Comparison of ENCODE assay signal across 29 cellular contexts in the genomic region with DNA sequence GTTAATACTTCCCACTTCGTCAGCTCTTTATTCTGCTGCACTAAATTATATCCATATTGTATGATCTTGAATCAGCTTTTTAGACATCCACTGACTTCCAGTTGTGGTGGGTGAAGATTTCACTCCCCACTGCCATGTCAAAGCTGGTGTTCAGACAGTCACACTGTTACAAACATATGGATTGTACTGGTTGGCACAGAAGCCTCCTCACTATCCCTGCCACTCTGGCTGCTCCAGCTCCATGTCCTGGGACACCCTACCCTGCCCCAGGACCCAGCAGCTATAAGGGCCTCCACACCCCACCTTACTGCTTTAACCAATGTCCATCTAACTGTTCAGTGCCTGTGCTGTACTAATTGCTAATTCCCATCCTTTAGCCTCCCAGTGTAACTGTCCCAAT.
"Had no signal": no experiment of that assay in that cellular context is flagged by ENCODE, and none has a peak within 500 bp of the region (broad histone marks: within the 10 kb centered on the region; RNA-seq: fewer than 3 reads in every experiment).

No MANE protein-coding gene starts in this region.

- H3K4me1 Mint-ChIP-seq: WTC11 had no signal

- ATAC-seq: activated T-cell treated with anti-CD3 and anti-CD28 coated beads, Interleukin-2, amount 50 U/mL, for 4 hours; activated T-helper 17 cell treated with anti-CD3 and anti-CD28 coated beads, Interleukin-2, amount 50 U/mL, for 72 hours; body of pancreas; PC-3; SK-N-SH treated with all-trans-retinoic acid at 6 μM for 48 hours; WTC11 had no signal

- H3K27ac Mint-ChIP-seq: activated naive CD4-positive, alpha-beta T cell treated with anti-CD3 and anti-CD28 coated beads, Interleukin-2, amount 10 ng/mL, durations not matched to agents 7 days and 5 days; activated T-helper 17 cell treated with anti-CD3 and anti-CD28 coated beads, Interleukin-2, amount 50 U/mL, for 72 hours; WTC11 had no signal

- H3K27me3 Mint-ChIP-seq: activated naive CD4-positive, alpha-beta T cell treated with anti-CD3 and anti-CD28 coated beads, Interleukin-2, amount 10 ng/mL, durations not matched to agents 7 days and 5 days; activated T-helper 17 cell treated with anti-CD3 and anti-CD28 coated beads, Interleukin-2, amount 50 U/mL, for 72 hours had no signal

- H3K4me3 ChIP-seq: ascending aorta, body of pancreas, coronary artery, MG63, SJSA1 had no signal

- H3K27ac ChIP-seq: ascending aorta, body of pancreas, coronary artery, SJSA1 had no signal

- H3K36me3 ChIP-seq: ascending aorta had no signal

- H3K27me3 ChIP-seq: ascending aorta, body of pancreas, MG63, SJSA1 had no signal

- H3K9me3 Mint-ChIP-seq: activated naive CD4-positive, alpha-beta T cell treated with anti-CD3 and anti-CD28 coated beads, Interleukin-2, amount 10 ng/mL, durations not matched to agents 7 days and 5 days; activated T-cell treated with anti-CD3 and anti-CD28 coated beads, Interleukin-2, amount 50 U/mL, for 4 hours; activated T-helper 17 cell treated with anti-CD3 and anti-CD28 coated beads, Interleukin-2, amount 50 U/mL, for 72 hours had no signal

- H3K4me3 Mint-ChIP-seq: activated naive CD4-positive, alpha-beta T cell treated with anti-CD3 and anti-CD28 coated beads, Interleukin-2, amount 10 ng/mL, durations not matched to agents 7 days and 5 days; activated T-cell treated with anti-CD3 and anti-CD28 coated beads, Interleukin-2, amount 50 U/mL, for 4 hours; activated T-helper 17 cell treated with anti-CD3 and anti-CD28 coated beads, Interleukin-2, amount 50 U/mL, for 72 hours; WTC11 had no signal

- DNase-seq: activated CD4-positive, CD25-positive, alpha-beta regulatory T cell treated with anti-CD3 and anti-CD28 coated beads, Interleukin-2, amount 50 U/mL, for 72 hours; activated CD8-positive, alpha-beta memory T cell treated with anti-CD3 and anti-CD28 coated beads for 24 hours; activated gamma-delta T cell; activated naive CD4-positive, alpha-beta T cell treated with anti-CD3 and anti-CD28 coated beads, Interleukin-2, amount 10 ng/mL, durations not matched to agents 7 days and 5 days; activated T-cell treated with anti-CD3 and anti-CD28 coated beads, Interleukin-2, amount 50 U/mL, for 4 hours; amniotic stem cell; body of pancreas; central memory CD4-positive, alpha-beta T cell; MG63; NCI-H1105; NCI-H1436; NCI-H1694 treated with DMSO at 0.1 percent for 48 hours; NCI-H2029 treated with DMSO at 0.1 percent for 48 hours; NCI-H345; NCI-H510A; NCI-H526 treated with DMSO at 0.1 percent for 48 hours; NCI-H82; NK-92 treated with Interleukin-12 subunit alpha and Interleukin-12 subunit beta, amount 100 ng/mL, for 24 hours; PC-3; SHP77; SW 1271 had no signal

- H3K9me3 ChIP-seq: ascending aorta, body of pancreas, MG63, SJSA1 had no signal

- H3K4me1 ChIP-seq: ascending aorta, body of pancreas had no signal

- FAIRE-seq: bronchial epithelial cell, RCC 7860 had no signal
